In the genomic region with DNA sequence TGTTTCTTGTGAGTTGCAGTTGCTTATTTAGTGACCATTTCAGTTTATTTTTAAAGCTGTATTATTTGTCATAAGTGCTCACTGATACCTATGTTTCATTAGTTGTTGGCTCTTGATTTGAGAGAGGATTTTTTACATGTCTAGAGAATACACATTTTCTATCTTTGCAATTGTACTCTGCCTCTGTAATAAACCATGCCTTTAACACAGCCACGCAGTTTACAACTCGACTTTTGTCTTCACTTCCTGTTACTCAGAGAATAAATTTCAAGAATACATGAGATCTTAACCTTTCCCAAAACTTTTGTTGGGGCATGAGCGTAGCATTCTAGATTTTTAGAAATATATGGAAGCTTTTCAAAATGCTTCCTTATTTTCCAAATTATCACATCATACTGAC, we compare ENCODE assay signal across 8 cellular contexts.
"Had no signal": no experiment of that assay in that cellular context is flagged by ENCODE, and none has a peak within 500 bp of the region (broad histone marks: within the 10 kb centered on the region; RNA-seq: fewer than 3 reads in every experiment).

No MANE protein-coding gene starts in this region.

- H3K9ac ChIP-seq: GM23248 had no signal

- DNase-seq: GM23248, GOT3, H9, HCEC 1CT, IMR-90, KG1 had no signal

- FAIRE-seq: K562 had no signal

- H3K27ac ChIP-seq: GM23248, HL-60 had no signal

- ATAC-seq: K562 had no signal

- H3K4me3 ChIP-seq: GM23248, K562 had no signal
